Comparison of ENCODE assay signal across 26 cellular contexts in genomic region chr2:83067947-83068346, GRCh38.
DNase-seq lines count a peak whose midpoint lies in the region; ATAC-seq and TF ChIP-seq lines count a peak whose summit lies in the region.
"Had no signal": no experiment of that assay in that cellular context is flagged by ENCODE, and none has a peak within 500 bp of the region (broad histone marks: within the 10 kb centered on the region; RNA-seq: fewer than 3 reads in every experiment).

No MANE protein-coding gene starts in this region.

- H3K27me3 ChIP-seq in colonic mucosa (no peaks in the 10 kb centered on the region), liver (ENCODE audit: control insufficient read depth in 4 of 4, insufficient read depth in 4 of 4, low read length in 3 of 4) (no peaks in the 10 kb centered on the region), upper lobe of right lung (no peaks in the 10 kb centered on the region), ovary (no peaks in the 10 kb centered on the region), esophagus muscularis mucosa (no peaks in the 10 kb centered on the region)
- H3K27me3 ChIP-seq: esophagus squamous epithelium, right atrium auricular region, testis, vagina had no signal

- peak; percentile 48 for ATAC-seq in upper lobe of right lung
- ATAC-seq: natural killer cell treated with Interleukin-12 subunit alpha and Interleukin-12 subunit beta and Interleukin-15 and Interleukin-18, amount 100 ng/mL, for 72 hours had no signal

- no peak for TF ChIP-seq POLR2A in ovary (IDR thresholded peaks at IDR 0.05)
- TF ChIP-seq POLR2A in esophagus muscularis mucosa (IDR thresholded peaks at IDR 0.05; ENCODE audit: low read depth): no peak

- no peaks in the 10 kb centered on the region for H3K36me3 ChIP-seq in colonic mucosa
- no peaks in the 10 kb centered on the region for H3K36me3 ChIP-seq in liver (ENCODE audit: control insufficient read depth in 4 of 4, insufficient read depth in 3 of 4, low read depth in 1 of 4, low read length in 3 of 4)
- H3K36me3 ChIP-seq in upper lobe of right lung: no peaks in the 10 kb centered on the region
- H3K36me3 ChIP-seq in ovary: no peaks in the 10 kb centered on the region
- no peaks in the 10 kb centered on the region for H3K36me3 ChIP-seq in esophagus muscularis mucosa
- H3K36me3 ChIP-seq: esophagus squamous epithelium, right atrium auricular region, vagina had no signal

- TF ChIP-seq CTCF in colonic mucosa (IDR thresholded peaks at IDR 0.05) (no peak), liver (IDR thresholded peaks at IDR 0.05; ENCODE audit: low read depth, low read length, missing input control) (no peak), upper lobe of right lung (IDR thresholded peaks at IDR 0.05) (no peak), ovary (IDR thresholded peaks at IDR 0.05) (no peak), esophagus muscularis mucosa (IDR thresholded peaks at IDR 0.05) (no peak)

- H3K9ac ChIP-seq in colonic mucosa (ENCODE audit: low read depth in 2 of 2, low read length in 2 of 2) (no peak overlapping the region), liver (ENCODE audit: low read depth in 1 of 2, low read length in 2 of 2) (no peak overlapping the region)

- intact Hi-C loops in colonic mucosa (cut with DNase I) (no loop called here), upper lobe of right lung (cut with DNase I) (no loop called here), ovary (cut with DNase I) (no loop called here), esophagus muscularis mucosa (cut with DNase I) (no loop called here)

- no peak for TF ChIP-seq EP300 in ovary (IDR thresholded peaks at IDR 0.05)
- no peak for TF ChIP-seq EP300 in esophagus muscularis mucosa (IDR thresholded peaks at IDR 0.05)

- H3K4me3 ChIP-seq in colonic mucosa (no peak overlapping the region), liver (ENCODE audit: low read depth in 1 of 3, low read length in 3 of 3) (no peak overlapping the region), upper lobe of right lung (no peak overlapping the region), ovary (no peak overlapping the region), esophagus muscularis mucosa (no peak overlapping the region)
- H3K4me3 ChIP-seq: coronary artery, esophagus squamous epithelium, right atrium auricular region, SK-N-MC, testis, vagina had no signal

- H3K27ac ChIP-seq in colonic mucosa (peak overlapping the region; percentile 67), liver (ENCODE audit: low read depth in 1 of 2, low read length in 2 of 2) (no peak overlapping the region), upper lobe of right lung (no peak overlapping the region), ovary (no peak overlapping the region), esophagus muscularis mucosa (replicated peaks in 1 of 4) (no peak overlapping the region)
- H3K27ac ChIP-seq: coronary artery, esophagus squamous epithelium, right atrium auricular region, RWPE1, SK-N-MC, testis, vagina had no signal

- H3K4me1 ChIP-seq in colonic mucosa (no peaks in the 10 kb centered on the region), liver (ENCODE audit: control insufficient read depth in 4 of 4, insufficient read depth in 4 of 4, low read length in 3 of 4) (peaks cover 3 to 19% (median 11%) of the 10 kb centered on the region in 4 donors), upper lobe of right lung (no peaks in the 10 kb centered on the region), ovary (ENCODE audit: insufficient read depth) (no peaks in the 10 kb centered on the region), esophagus muscularis mucosa (peaks cover 0 to 11% (median 5%) of the 10 kb centered on the region in 4 donors)
- H3K4me1 ChIP-seq: esophagus squamous epithelium, right atrium auricular region, testis, vagina had no signal

- WGBS in liver: 14% methylated on average over 1 of the region's 1 CpG
- WGBS in ovary, 3 donors: 28 to 35% (median 31%) methylated on average over 1 of the region's 1 CpG
- 75% methylated on average over 1 of the region's 1 CpG for WGBS in esophagus muscularis mucosa

- H3K9me3 ChIP-seq in colonic mucosa: no peaks in the 10 kb centered on the region
- H3K9me3 ChIP-seq in liver (ENCODE audit: control insufficient read depth in 4 of 4, low read length in 3 of 4): no peaks in the 10 kb centered on the region
- H3K9me3 ChIP-seq in upper lobe of right lung: no peaks in the 10 kb centered on the region
- no peaks in the 10 kb centered on the region for H3K9me3 ChIP-seq in ovary
- H3K9me3 ChIP-seq in esophagus muscularis mucosa: no peaks in the 10 kb centered on the region
- H3K9me3 ChIP-seq: esophagus squamous epithelium, right atrium auricular region, testis, vagina had no signal

- DNase-seq in HuH-7.5 (ENCODE audit: low spot score) (peak; percentile 8), colonic mucosa (peak; percentile 59), upper lobe of right lung (no peak), NCI-H345 treated with DMSO at 0.1 percent for 48 hours (lab: John Stamatoyannopoulos, UW; ENCODE audit: unreplicated experiment) (no peak), ovary (no peak), esophagus muscularis mucosa (ENCODE audit: extremely low spot score) (no peak)
- DNase-seq: activated CD4-positive, alpha-beta T cell treated with anti-CD3 and anti-CD28 coated beads for 48 hours; activated naive CD4-positive, alpha-beta T cell treated with anti-CD3 and anti-CD28 coated beads, Interleukin-2, amount 10 ng/mL, durations not matched to agents 7 days and 5 days; activated T-cell treated with anti-CD3 and anti-CD28 coated beads, Interleukin-2, amount 50 U/mL, for 48 hours; amniotic stem cell; DMS 273 treated with DMSO at 0.1 percent for 48 hours; esophagus squamous epithelium; KBM-7; NCI-H1436; NCI-H526 treated with DMSO at 0.1 percent for 48 hours; stimulated activated CD4-positive, alpha-beta T cell treated with anti-CD3 and anti-CD28 coated beads, Interleukin-4, amount 100 ng/mL, for 24 hours; stimulated activated naive CD4-positive, alpha-beta T cell; T-helper 2 cell; testis had no signal

- TF ChIP-seq RAD21 in liver (IDR thresholded peaks at IDR 0.05): peak; percentile 17 to 47

TF ChIP-seq in liver, 16 proteins besides CTCF, POLR2A, EP300 and RAD21 (continues in another document):
- TF ChIP-seq FOXA2 (IDR thresholded peaks at IDR 0.05) (peak; percentile 49), RXRA (IDR thresholded peaks at IDR 0.05) (peak; percentile 53 to 79), NR2F2 (IDR thresholded peaks at IDR 0.05) (no peak), FOXA1 (IDR thresholded peaks at IDR 0.05) (peak; percentile 36), YY1 (IDR thresholded peaks at IDR 0.05) (peak; percentile 88), TAF1 (conservative IDR thresholded peaks at IDR 0.05) (no peak), HNF4G (IDR thresholded peaks at IDR 0.05) (peak; percentile 51), MAX (IDR thresholded peaks at IDR 0.05) (peak; percentile 57), GABPA (IDR thresholded peaks at IDR 0.05 in 1 of 2, conservative IDR thresholded peaks at IDR 0.05 in 1 of 2) (no peak), HNF4A (conservative IDR thresholded peaks at IDR 0.05) (peak; percentile 88 to 93), JUND (IDR thresholded peaks at IDR 0.05) (peak; percentile 55 to 80), ATF3 (IDR thresholded peaks at IDR 0.05) (no peak), ZBTB33 (IDR thresholded peaks at IDR 0.05) (peak; percentile 74)
- TF ChIP-seq, protein P1, sequence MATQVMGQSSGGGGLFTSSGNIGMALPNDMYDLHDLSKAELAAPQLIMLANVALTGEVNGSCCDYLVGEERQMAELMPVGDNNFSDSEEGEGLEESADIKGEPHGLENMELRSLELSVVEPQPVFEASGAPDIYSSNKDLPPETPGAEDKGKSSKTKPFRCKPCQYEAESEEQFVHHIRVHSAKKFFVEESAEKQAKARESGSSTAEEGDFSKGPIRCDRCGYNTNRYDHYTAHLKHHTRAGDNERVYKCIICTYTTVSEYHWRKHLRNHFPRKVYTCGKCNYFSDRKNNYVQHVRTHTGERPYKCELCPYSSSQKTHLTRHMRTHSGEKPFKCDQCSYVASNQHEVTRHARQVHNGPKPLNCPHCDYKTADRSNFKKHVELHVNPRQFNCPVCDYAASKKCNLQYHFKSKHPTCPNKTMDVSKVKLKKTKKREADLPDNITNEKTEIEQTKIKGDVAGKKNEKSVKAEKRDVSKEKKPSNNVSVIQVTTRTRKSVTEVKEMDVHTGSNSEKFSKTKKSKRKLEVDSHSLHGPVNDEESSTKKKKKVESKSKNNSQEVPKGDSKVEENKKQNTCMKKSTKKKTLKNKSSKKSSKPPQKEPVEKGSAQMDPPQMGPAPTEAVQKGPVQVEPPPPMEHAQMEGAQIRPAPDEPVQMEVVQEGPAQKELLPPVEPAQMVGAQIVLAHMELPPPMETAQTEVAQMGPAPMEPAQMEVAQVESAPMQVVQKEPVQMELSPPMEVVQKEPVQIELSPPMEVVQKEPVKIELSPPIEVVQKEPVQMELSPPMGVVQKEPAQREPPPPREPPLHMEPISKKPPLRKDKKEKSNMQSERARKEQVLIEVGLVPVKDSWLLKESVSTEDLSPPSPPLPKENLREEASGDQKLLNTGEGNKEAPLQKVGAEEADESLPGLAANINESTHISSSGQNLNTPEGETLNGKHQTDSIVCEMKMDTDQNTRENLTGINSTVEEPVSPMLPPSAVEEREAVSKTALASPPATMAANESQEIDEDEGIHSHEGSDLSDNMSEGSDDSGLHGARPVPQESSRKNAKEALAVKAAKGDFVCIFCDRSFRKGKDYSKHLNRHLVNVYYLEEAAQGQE (IDR thresholded peaks at IDR 0.05): peak; percentile 30

Comparison
In these comparisons a context has a peak if more than half of its experiments do, and no peak if none do; other contexts are left out.
1. DNase-seq: peak in HuH-7.5 (single experiment) and colonic mucosa (single experiment); none in upper lobe of right lung (single experiment), NCI-H345 treated with DMSO at 0.1 percent for 48 hours (single experiment), ovary (0 of 5) and esophagus muscularis mucosa (single experiment).